16 cellular contexts compared by ENCODE assay signal in the genomic region with DNA sequence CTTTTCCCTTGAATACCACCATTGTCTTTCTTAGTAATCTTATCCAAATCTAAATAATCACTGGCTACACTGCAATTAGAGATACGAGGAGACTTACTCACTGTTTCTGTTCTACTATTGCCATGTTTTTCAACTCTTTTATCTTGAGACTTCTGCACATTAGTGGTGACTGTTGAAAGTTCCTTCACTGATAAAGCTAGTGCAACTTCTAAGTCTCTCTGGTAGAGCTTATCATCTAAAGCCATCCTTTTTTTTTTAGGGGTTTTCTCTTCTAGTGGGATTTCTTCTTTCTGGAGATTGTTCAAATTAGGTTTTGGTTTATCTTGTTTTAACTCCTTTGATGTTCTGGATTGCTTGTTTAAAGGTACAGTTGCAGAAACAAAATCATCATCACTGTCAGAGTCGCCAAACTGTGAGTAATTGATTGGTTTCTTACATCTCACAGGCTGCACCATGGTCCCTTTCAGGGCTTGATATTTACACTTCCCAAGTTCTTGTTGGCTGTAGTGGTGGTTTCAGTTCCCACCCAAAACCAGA. TPM values are rescaled to one million over a fixed set of nuclear protein-coding genes. Genes with fewer than 3 reads are reported as not detected.
DNase-seq lines count a peak whose midpoint lies in the region; ATAC-seq, FAIRE-seq and TF ChIP-seq lines count a peak whose summit lies in the region.
"Had no signal": no experiment of that assay in that cellular context is flagged by ENCODE, and none has a peak within 500 bp of the region (broad histone marks: within the 10 kb centered on the region; RNA-seq: fewer than 3 reads in every experiment).

No MANE protein-coding gene starts in this region.

- H3K4me3 Mint-ChIP-seq in activated CD4-positive, alpha-beta T cell treated with anti-CD3 and anti-CD28 coated beads, Interleukin-2, amount 10 ng/mL, durations not matched to agents 7 days and 5 days = no peak overlapping the region

- TF ChIP-seq RAD21 in K562 (CRISPR knock-in tag; conservative IDR thresholded peaks at IDR 0.05 in 1 of 2, IDR thresholded peaks at IDR 0.05 in 1 of 2) = no peak

- CTCF ChIA-PET in activated CD4-positive, alpha-beta T cell treated with anti-CD3 and anti-CD28 coated beads, Interleukin-2, amount 10 ng/mL, durations not matched to agents 7 days and 5 days (lab: Charles Lee) = interaction anchor here (1.7 kb wide), 1 partner anchor 14 kb away, joined by 5 read pairs; no protein-coding TSS in a partner anchor
- CTCF ChIA-PET in K562 (lab: Yijun Ruan, JAX; ENCODE audit: low intra/inter-chr PET ratio) = no interaction called here

- BruUV-seq in K562 (replicated peaks; lab: Mats Ljungman, UMichigan) = no TSS peak

- no peaks in the 10 kb centered on the region for H3K9me1 ChIP-seq in K562 (ENCODE audit: control insufficient read depth, insufficient read depth, low read length)

- H3F3A ChIP-seq in smooth muscle cell (ENCODE audit: low read depth) = peaks cover 15% of the 10 kb centered on the region

- no peak overlapping the region for H3K9ac ChIP-seq in K562 (ENCODE audit: insufficient read depth in 1 of 2, low read depth in 2 of 2, low read length in 2 of 2)
- no peak overlapping the region for H3K9ac ChIP-seq in smooth muscle cell (ENCODE audit: low read depth)
- H3K9ac ChIP-seq: SK-N-SH had no signal

- peaks cover 16% of the 10 kb centered on the region; the same call in 1 of the 2 replicates for H4K20me1 ChIP-seq in K562 (replicated peaks; ENCODE audit: control insufficient read depth, insufficient read depth, low read length)
- H4K20me1 ChIP-seq in smooth muscle cell (ENCODE audit: low read depth) = peaks cover 47% of the 10 kb centered on the region

- H3K9me3 ChIP-seq in K562 (replicated peaks; ENCODE audit: control insufficient read depth, insufficient read depth, low read depth, low read length) = no peaks in the 10 kb centered on the region
- peaks cover 7% of the 10 kb centered on the region for H3K9me3 ChIP-seq in smooth muscle cell (replicated peaks; ENCODE audit: low read depth)
- H3K9me3 ChIP-seq in gastroesophageal sphincter = peaks cover 0 to 19% (median 0%) of the 10 kb centered on the region in 3 donors

- TF ChIP-seq POLR2A in K562 (conservative IDR thresholded peaks at IDR 0.05) (no peak), gastroesophageal sphincter (IDR thresholded peaks at IDR 0.05) (no peak)

- intact Hi-C loops in K562 (cut with micrococcal nuclease) = no loop called here

- TF ChIP-seq CTCF in K562 (IDR thresholded peaks at IDR 0.05 in 2 of 3, conservative IDR thresholded peaks at IDR 0.05 in 1 of 3; ENCODE audit: insufficient read depth in 2 of 3, low read depth in 1 of 3, low read length in 3 of 3) (no peak), smooth muscle cell (IDR thresholded peaks at IDR 0.05; ENCODE audit: borderline replicate concordance, insufficient read depth, poor library complexity, severe bottlenecking) (no peak), gastroesophageal sphincter (IDR thresholded peaks at IDR 0.05) (no peak)

- H3K4me1 Mint-ChIP-seq in activated CD4-positive, alpha-beta T cell treated with anti-CD3 and anti-CD28 coated beads, Interleukin-2, amount 10 ng/mL, durations not matched to agents 7 days and 5 days = peaks cover 42% of the 10 kb centered on the region

- no peak overlapping the region for H3K27ac ChIP-seq in K562 (ENCODE audit: extremely low read depth, low read depth, low read length)
- H3K27ac ChIP-seq in smooth muscle cell (ENCODE audit: low read depth) = peak overlapping the region; percentile 54
- H3K27ac ChIP-seq in gastroesophageal sphincter = no peak overlapping the region
- H3K27ac ChIP-seq: cardiac muscle cell, right lobe of liver had no signal

- peak overlapping the region; percentile 48 for H3K27ac Mint-ChIP-seq in activated CD4-positive, alpha-beta T cell treated with anti-CD3 and anti-CD28 coated beads, Interleukin-2, amount 10 ng/mL, durations not matched to agents 7 days and 5 days

- H3K36me3 ChIP-seq in K562 (ENCODE audit: control insufficient read depth, insufficient read depth, low read length) = no peaks in the 10 kb centered on the region
- H3K36me3 ChIP-seq in smooth muscle cell (ENCODE audit: low read depth) = peaks cover 3% of the 10 kb centered on the region
- peaks cover 0 to 7% of the 10 kb centered on the region in 2 donors for H3K36me3 ChIP-seq in gastroesophageal sphincter
- H3K36me3 ChIP-seq: cardiac muscle cell, right lobe of liver had no signal

- in situ Hi-C loops in K562 (cut with MboI) = no loop called here
- in situ Hi-C loops in KBM-7 (cut with MboI; ENCODE audit: low pct_unique_long_range_greater_than_20kb, low sequenced_read_pairs) = no loop called here

- H3K4me2 ChIP-seq in K562 (ENCODE audit: insufficient read depth, low read length) (no peak overlapping the region), smooth muscle cell (peak overlapping the region; percentile 58)
- H3K4me2 ChIP-seq: SK-N-SH had no signal

- POLR2A ChIA-PET in activated CD4-positive, alpha-beta T cell treated with anti-CD3 and anti-CD28 coated beads, Interleukin-2, amount 10 ng/mL, durations not matched to agents 7 days and 5 days (lab: Charles Lee) = interaction anchor here (0.6 kb wide), 1 partner anchor 147 kb away, joined by 7 read pairs; no protein-coding TSS in a partner anchor
- POLR2A ChIA-PET in K562 (lab: Yijun Ruan, JAX) = interaction anchor here (1.7 kb wide), 1 partner anchor 15 kb away, joined by 6 read pairs; no protein-coding TSS in a partner anchor

- peaks cover 62% of the 10 kb centered on the region for H3K36me3 Mint-ChIP-seq in activated CD4-positive, alpha-beta T cell treated with anti-CD3 and anti-CD28 coated beads, Interleukin-2, amount 10 ng/mL, durations not matched to agents 7 days and 5 days (ENCODE audit: low read depth)

- ATAC-seq in K562 = peak; percentile 87
- no peak for ATAC-seq in gastroesophageal sphincter
- ATAC-seq in HG02642 (IDR thresholded peaks at IDR 0.05; ENCODE audit: poor library complexity, unreplicated experiment) = no peak

- H3K27me3 Mint-ChIP-seq in activated CD4-positive, alpha-beta T cell treated with anti-CD3 and anti-CD28 coated beads, Interleukin-2, amount 10 ng/mL, durations not matched to agents 7 days and 5 days = no peaks in the 10 kb centered on the region

- H3K9me3 Mint-ChIP-seq in activated CD4-positive, alpha-beta T cell treated with anti-CD3 and anti-CD28 coated beads, Interleukin-2, amount 10 ng/mL, durations not matched to agents 7 days and 5 days = peaks cover 25% of the 10 kb centered on the region

- peaks cover 2 to 32% of the 10 kb centered on the region in 2 experiments; a peak in 4 of 5 replicates for H3K4me1 ChIP-seq in K562 (replicated peaks in 1 of 2; ENCODE audit: control insufficient read depth in 2 of 2, insufficient read depth in 2 of 2, low read length in 2 of 2)
- peaks cover 13% of the 10 kb centered on the region for H3K4me1 ChIP-seq in smooth muscle cell (ENCODE audit: low read depth)
- peaks cover 3 to 31% (median 4%) of the 10 kb centered on the region in 3 donors for H3K4me1 ChIP-seq in gastroesophageal sphincter

- H3K27me3 ChIP-seq in K562 (ENCODE audit: control insufficient read depth in 2 of 2, insufficient read depth in 2 of 2, low read length in 2 of 2) (no peaks in the 10 kb centered on the region), smooth muscle cell (ENCODE audit: low read depth) (no peaks in the 10 kb centered on the region), gastroesophageal sphincter (no peaks in the 10 kb centered on the region)
- H3K27me3 ChIP-seq: cardiac muscle cell, esophagus squamous epithelium, right lobe of liver had no signal

- TF ChIP-seq EP300 in K562 (IDR thresholded peaks at IDR 0.05; ENCODE audit: low read length) (peak; percentile 84), gastroesophageal sphincter (IDR thresholded peaks at IDR 0.05) (no peak)

- no peak overlapping the region for H3K4me3 ChIP-seq in K562
- H3K4me3 ChIP-seq in smooth muscle cell = peak overlapping the region; percentile 14
- no peak overlapping the region for H3K4me3 ChIP-seq in gastroesophageal sphincter
- H3K4me3 ChIP-seq: cardiac muscle cell, esophagus squamous epithelium, right lobe of liver had no signal

- no peak for DNase-seq in activated CD4-positive, alpha-beta T cell treated with anti-CD3 and anti-CD28 coated beads, Interleukin-2, amount 10 ng/mL, durations not matched to agents 7 days and 5 days
- DNase-seq in activated CD4-positive, alpha-beta T cell treated with anti-CD3 and anti-CD28 coated beads, Interleukin-2, amount 50 U/mL, for 4 hours = no peak
- DNase-seq in RPMI8226 (peak; percentile 15), K562 (ENCODE audit: extremely low read depth in 1 of 4, low spot score in 3 of 4) (peak in 3 of 4 experiments; percentile 6 to 61 (median 20)), smooth muscle cell (lab: John Stamatoyannopoulos, UW; ENCODE audit: unreplicated experiment) (no peak), KBM-7 (no peak)
- DNase-seq: ACHN, esophagus squamous epithelium, GDM1, NCI-H1417 treated with DMSO at 0.1 percent for 48 hours, NCI-H82, right lobe of liver, SK-N-SH had no signal

- H2AFZ ChIP-seq in K562 (ENCODE audit: low read depth, low read length) (no peak overlapping the region), smooth muscle cell (ENCODE audit: low read depth) (no peak overlapping the region)

- WGBS in K562 (ENCODE audit: insufficient coverage, low coverage, missing lambda C conversion rate) = 0% methylated on average over 2 of the region's 2 CpGs
- WGBS in smooth muscle cell (ENCODE audit: low lambda C conversion rate) = 16% methylated on average over 2 of the region's 2 CpGs
- whole genome bisulfite sequencing in gastroesophageal sphincter (ENCODE audit: low coverage in 1 of 2), 2 donors = 62% methylated on average over 2 of the region's 2 CpGs

- peak; percentile 86 for FAIRE-seq in K562 (lab: Jason Lieb, UNC)

- peaks cover 71% of the 10 kb centered on the region for H3K79me2 ChIP-seq in K562 (ENCODE audit: control insufficient read depth, insufficient read depth, low read length)
- H3K79me2 ChIP-seq in smooth muscle cell (ENCODE audit: low read depth) = peaks cover 98% of the 10 kb centered on the region

RNA-seq across cellular contexts. Expression of a gene that starts 37.7 kb away (rescaled TPM):
- total RNA-seq in activated CD4-positive, alpha-beta T cell treated with anti-CD3 and anti-CD28 coated beads, Interleukin-2, amount 10 ng/mL, durations not matched to agents 7 days and 5 days = 10 to 100 TPM; 39.2 to 48.5 TPM
- 18.7 and 56.8 TPM in 2 replicates for total RNA-seq in K562 (2011; cell fraction: chromatin; rRNA removed; ENCODE audit: low replicate concordance)
- 11.3 and 15.9 TPM in 2 replicates for total RNA-seq in K562 (2011; cell fraction: nucleolus; rRNA removed)
- 30.7 and 64.5 TPM in 2 replicates for total RNA-seq in K562 (2011; cell fraction: nucleoplasm; rRNA removed)
- total RNA-seq in K562 (2014; rRNA removed) (14.9 and 23.2 TPM in 2 replicates), K562 (2014; rRNA removed; fragmentation: Illumina TruSeq; extraction: Trizol) (24.4 and 25.0 TPM in 2 replicates), K562 (2015; rRNA removed; fragmentation: Illumina TruSeq; extraction: Trizol) (23.2 and 27.1 TPM in 2 replicates), K562 (2021) (22.6 and 23.2 TPM in 2 replicates), smooth muscle cell (41.8 and 59.2 TPM in 2 replicates), gastroesophageal sphincter (10 to 100 TPM; 35.4 to 44.6 (median 42.7) TPM)
- polyA plus RNA-seq in K562 (2011; rRNA removed) (22.9 and 30.5 TPM in 2 replicates), K562 (2014; fragmentation: Illumina TruSeq; extraction: Trizol) (26.4 and 30.0 TPM in 2 replicates), K562 (2014; fragmentation: Nextera tagmentation; extraction: Ambion mirVana) (10 to 100 TPM; 17.3 to 24.4 TPM), K562 (2014; rRNA removed) (22.2 and 25.7 TPM in 2 replicates), smooth muscle cell (21.1 and 23.6 TPM in 2 replicates)
- polyA plus RNA-seq in K562 (2011; cell fraction: cytosol; rRNA removed) = 4.0 and 8.7 TPM in 2 replicates
- 6.3 and 11.6 TPM in 2 replicates for polyA plus RNA-seq in K562 (2011; cell fraction: nucleus; rRNA removed)
- polyA plus RNA-seq in K562 (2012) = 17.4 and 19.4 TPM in 2 replicates
- polyA minus RNA-seq in K562 (2011; rRNA and poly(A)+ RNA removed) = 46.4 and 62.6 TPM in 2 replicates
- 13.9 and 16.8 TPM in 2 replicates for polyA minus RNA-seq in K562 (2011; cell fraction: cytosol; rRNA and poly(A)+ RNA removed)
- polyA minus RNA-seq in K562 (2011; cell fraction: nucleus; rRNA and poly(A)+ RNA removed) = 18.2 and 29.5 TPM in 2 replicates

RNA-seq across cellular contexts. Expression of a gene that starts 58.1 kb away (rescaled TPM):
- 1 to 10 TPM; 1.2 to 1.6 TPM for total RNA-seq in activated CD4-positive, alpha-beta T cell treated with anti-CD3 and anti-CD28 coated beads, Interleukin-2, amount 10 ng/mL, durations not matched to agents 7 days and 5 days
- total RNA-seq in K562 (2011; cell fraction: chromatin; rRNA removed; ENCODE audit: low replicate concordance) = 5.0 and 5.9 TPM in 2 replicates
- 1.0 and 2.1 TPM in 2 replicates for total RNA-seq in K562 (2011; cell fraction: nucleolus; rRNA removed)
- 3.4 and 5.1 TPM in 2 replicates for total RNA-seq in K562 (2011; cell fraction: nucleoplasm; rRNA removed)
- total RNA-seq in K562 (2014; rRNA removed) (6.1 and 6.5 TPM in 2 replicates), K562 (2014; rRNA removed; fragmentation: Illumina TruSeq; extraction: Trizol) (6.9 and 7.1 TPM in 2 replicates), K562 (2015; rRNA removed; fragmentation: Illumina TruSeq; extraction: Trizol) (1.9 and 2.2 TPM in 2 replicates), K562 (2021) (4.6 and 5.3 TPM in 2 replicates), smooth muscle cell (0.31 and 1.7 TPM in 2 replicates), gastroesophageal sphincter (1 to 10 TPM in 2 of 4 donors, under 1 TPM in 2; 0.62 to 7.3 (median 1.0) TPM)
- polyA plus RNA-seq in K562 (2011; rRNA removed) (0.66 and 0.77 TPM in 2 replicates), K562 (2014; fragmentation: Illumina TruSeq; extraction: Trizol) (7.4 and 8.6 TPM in 2 replicates), K562 (2014; fragmentation: Nextera tagmentation; extraction: Ambion mirVana) (1 to 10 TPM; 4.8 to 9.9 TPM), K562 (2014; rRNA removed) (6.4 and 7.8 TPM in 2 replicates), smooth muscle cell (1.7 and 3.1 TPM in 2 replicates)
- polyA plus RNA-seq in K562 (2011; cell fraction: cytosol; rRNA removed) = 0.40 and 0.67 TPM in 2 replicates
- polyA plus RNA-seq in K562 (2011; cell fraction: nucleus; rRNA removed) = 1.3 and 1.6 TPM in 2 replicates
- polyA plus RNA-seq in K562 (2012) = 3.5 and 71.6 TPM in 2 replicates
- polyA minus RNA-seq in K562 (2011; rRNA and poly(A)+ RNA removed) = 1.2 and 1.3 TPM in 2 replicates
- polyA minus RNA-seq in K562 (2011; cell fraction: cytosol; rRNA and poly(A)+ RNA removed) = 0.57 and 2.9 TPM in 2 replicates
- 1.3 and 1.4 TPM in 2 replicates for polyA minus RNA-seq in K562 (2011; cell fraction: nucleus; rRNA and poly(A)+ RNA removed)

Comparison
In these comparisons a context has a peak if more than half of its experiments do, and no peak if none do; other contexts are left out.
1. DNase-seq: peak in RPMI8226 (single experiment) and K562 (3 of 4); none in activated CD4-positive, alpha-beta T cell treated with anti-CD3 and anti-CD28 coated beads, Interleukin-2, amount 10 ng/mL, durations not matched to agents 7 days and 5 days (single experiment), activated CD4-positive, alpha-beta T cell treated with anti-CD3 and anti-CD28 coated beads, Interleukin-2, amount 50 U/mL, for 4 hours (0 of 2), smooth muscle cell (single experiment) and KBM-7 (single experiment).